Comparison of ENCODE assay signal across 17 cellular contexts in the genomic region with DNA sequence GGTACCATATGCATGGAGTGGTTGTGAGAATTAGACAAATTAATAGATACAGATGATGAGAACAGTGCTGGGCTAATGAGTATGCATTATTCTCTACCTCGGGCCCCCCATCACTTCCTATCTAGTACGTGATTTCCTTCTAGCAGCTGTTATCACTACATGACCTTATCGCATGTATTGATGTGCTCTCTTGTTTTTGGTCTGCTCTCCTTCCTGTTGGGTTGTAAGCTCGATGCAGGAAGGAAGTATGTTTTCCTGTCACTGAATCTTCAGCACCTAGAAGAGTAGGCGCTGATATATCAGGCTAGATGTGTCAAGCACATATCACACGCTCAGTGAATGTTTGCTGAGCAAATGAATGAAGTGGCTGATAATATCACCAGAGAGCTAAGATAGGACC. TPM values are rescaled to one million over a fixed set of nuclear protein-coding genes. Genes with fewer than 3 reads are reported as not detected.
DNase-seq lines count a peak whose midpoint lies in the region; ATAC-seq and TF ChIP-seq lines count a peak whose summit lies in the region.
"Had no signal": no experiment of that assay in that cellular context is flagged by ENCODE, and none has a peak within 500 bp of the region (broad histone marks: within the 10 kb centered on the region; RNA-seq: fewer than 3 reads in every experiment).

No MANE protein-coding gene starts in this region.

- intact Hi-C loops in activated naive CD4-positive, alpha-beta T cell treated with anti-CD3 and anti-CD28 coated beads for 36 hours (cut with micrococcal nuclease): no loop called here
- intact Hi-C loops in upper lobe of right lung (cut with DNase I): no loop called here

- TF ChIP-seq CTCF in endothelial cell (IDR thresholded peaks at IDR 0.05; ENCODE audit: unreplicated experiment) (no peak), upper lobe of right lung (IDR thresholded peaks at IDR 0.05) (no peak)

- no peaks in the 10 kb centered on the region for H3K27me3 ChIP-seq in upper lobe of right lung
- H3K27me3 ChIP-seq: neural progenitor cell had no signal

- no peaks in the 10 kb centered on the region for H3K9me3 ChIP-seq in upper lobe of right lung
- H3K9me3 ChIP-seq: HAP-1 had no signal

- H3K4me3 Mint-ChIP-seq in activated naive CD4-positive, alpha-beta T cell treated with anti-CD3 and anti-CD28 coated beads for 36 hours: no peak overlapping the region
- H3K4me3 Mint-ChIP-seq in endothelial cell (ENCODE audit: unreplicated experiment): no peak overlapping the region
- H3K4me3 Mint-ChIP-seq: neural progenitor cell had no signal

- peaks cover 51% of the 10 kb centered on the region for H3K4me1 Mint-ChIP-seq in activated naive CD4-positive, alpha-beta T cell treated with anti-CD3 and anti-CD28 coated beads for 36 hours (ENCODE audit: low read depth)
- peaks cover 24% of the 10 kb centered on the region for H3K4me1 Mint-ChIP-seq in endothelial cell (ENCODE audit: unreplicated experiment)

- no peaks in the 10 kb centered on the region for H3K36me3 ChIP-seq in upper lobe of right lung
- H3K36me3 ChIP-seq: HAP-1, neural progenitor cell had no signal

- DNase-seq in activated naive CD4-positive, alpha-beta T cell treated with anti-CD3 and anti-CD28 coated beads for 36 hours: peak; percentile 48
- DNase-seq in activated naive CD4-positive, alpha-beta T cell treated with Interleukin-2 at 50 U/mL for 16 hours: no peak
- DNase-seq in T-helper 2 cell (peak in 3 of 5 experiments; percentile 9 to 96 (median 33)), endothelial cell (ENCODE audit: low spot score) (no peak), upper lobe of right lung (no peak), kidney glomerular epithelial cell (lab: John Stamatoyannopoulos, UW) (no peak)
- DNase-seq: activated effector memory CD4-positive, alpha-beta T cell treated with Interleukin-2 at 50 U/mL for 16 hours; Calu3; mammary epithelial cell; NCI-H187; NCI-H345; Right ventricle myocardium superior had no signal

- peak; percentile 6 for ATAC-seq in upper lobe of right lung
- no peak for ATAC-seq in HG02870 (IDR thresholded peaks at IDR 0.05; ENCODE audit: unreplicated experiment)
- no peak for ATAC-seq in GM18519 (IDR thresholded peaks at IDR 0.05; ENCODE audit: low FRiP score, unreplicated experiment)
- ATAC-seq: esophagus mucosa had no signal

- H3K27ac ChIP-seq in upper lobe of right lung: peak overlapping the region; percentile 9
- H3K27ac ChIP-seq: neural progenitor cell had no signal

- H3K4me1 ChIP-seq in upper lobe of right lung: peaks cover 4% of the 10 kb centered on the region
- H3K4me1 ChIP-seq: HAP-1, neural progenitor cell had no signal

- H3K9me3 Mint-ChIP-seq in activated naive CD4-positive, alpha-beta T cell treated with anti-CD3 and anti-CD28 coated beads for 36 hours: no peaks in the 10 kb centered on the region
- no peaks in the 10 kb centered on the region for H3K9me3 Mint-ChIP-seq in endothelial cell (ENCODE audit: unreplicated experiment)
- H3K9me3 Mint-ChIP-seq: neural progenitor cell had no signal

- CTCF ChIA-PET in activated naive CD4-positive, alpha-beta T cell treated with anti-CD3 and anti-CD28 coated beads for 36 hours (lab: Charles Lee): interaction anchor here (0.7 to 3.1 kb wide), 5 partner anchors 11 to 176 kb away, joined by 3 to 32 read pairs (median 5); no protein-coding TSS in a partner anchor

- H3K4me3 ChIP-seq in upper lobe of right lung: no peak overlapping the region
- H3K4me3 ChIP-seq: HAP-1, neural progenitor cell had no signal

- no peaks in the 10 kb centered on the region for H3K27me3 Mint-ChIP-seq in activated naive CD4-positive, alpha-beta T cell treated with anti-CD3 and anti-CD28 coated beads for 36 hours (ENCODE audit: low read depth)
- no peaks in the 10 kb centered on the region for H3K27me3 Mint-ChIP-seq in endothelial cell (ENCODE audit: unreplicated experiment)

- no peaks in the 10 kb centered on the region for H3K36me3 Mint-ChIP-seq in activated naive CD4-positive, alpha-beta T cell treated with anti-CD3 and anti-CD28 coated beads for 36 hours (ENCODE audit: low read depth)
- no peaks in the 10 kb centered on the region for H3K36me3 Mint-ChIP-seq in endothelial cell (ENCODE audit: low read depth, unreplicated experiment)
- H3K36me3 Mint-ChIP-seq: neural progenitor cell had no signal

- H3K27ac Mint-ChIP-seq in activated naive CD4-positive, alpha-beta T cell treated with anti-CD3 and anti-CD28 coated beads for 36 hours: peak overlapping the region; percentile 79
- peak overlapping the region; percentile 77 for H3K27ac Mint-ChIP-seq in endothelial cell (ENCODE audit: unreplicated experiment)
- H3K27ac Mint-ChIP-seq: neural progenitor cell had no signal

RNA-seq across cellular contexts. Expression of a gene that starts 43.9 kb away (rescaled TPM):
- total RNA-seq in activated naive CD4-positive, alpha-beta T cell treated with anti-CD3 and anti-CD28 coated beads for 36 hours: 10 to 100 TPM; 16.6 to 19.4 TPM
- total RNA-seq in endothelial cell (ENCODE audit: unreplicated experiment) (21.3 TPM), upper lobe of right lung (32.4 TPM)

Comparison
In these comparisons a context has a peak if more than half of its experiments do, and no peak if none do; other contexts are left out.
1. DNase-seq: peak in activated naive CD4-positive, alpha-beta T cell treated with anti-CD3 and anti-CD28 coated beads for 36 hours (single experiment) and T-helper 2 cell (3 of 5); none in activated naive CD4-positive, alpha-beta T cell treated with Interleukin-2 at 50 U/mL for 16 hours (single experiment), endothelial cell (single experiment), upper lobe of right lung (single experiment) and kidney glomerular epithelial cell (single experiment).